In genomic region chr3:111076732-111077131, GRCh38 we compare ENCODE assay signal across 15 cellular contexts.
"Had no signal": no experiment of that assay in that cellular context is flagged by ENCODE, and none has a peak within 500 bp of the region (broad histone marks: within the 10 kb centered on the region; RNA-seq: fewer than 3 reads in every experiment).

No MANE protein-coding gene starts in this region.

- H3K36me3 ChIP-seq: lower lobe of right lung had no signal

- ATAC-seq: activated naive CD8-positive, alpha-beta T cell treated with anti-CD3 and anti-CD28 coated beads, Interleukin-2, amount 50 U/mL, for 24 hours; foreskin keratinocyte; lower lobe of right lung had no signal

- H2AFZ ChIP-seq: parathyroid adenoma had no signal

- H3K4me3 ChIP-seq: lower lobe of right lung had no signal

- DNase-seq: activated CD4-positive, alpha-beta T cell treated with anti-CD3 and anti-CD28 coated beads, Interleukin-2, amount 50 U/mL, for 48 hours; activated naive CD4-positive, alpha-beta T cell treated with anti-CD3 and anti-CD28 coated beads for 36 hours; activated naive CD8-positive, alpha-beta T cell treated with anti-CD3 and anti-CD28 coated beads, Interleukin-2, amount 50 U/mL, for 24 hours; aorta; cortex of kidney; effector CD8-positive, alpha-beta T cell; foreskin keratinocyte; kidney glomerular epithelial cell; lower lobe of right lung; midbrain; stimulated activated CD4-positive, alpha-beta T cell treated with anti-CD3 and anti-CD28 coated beads, Interleukin-4, amount 100 ng/mL, for 4 hours; stimulated activated CD8-positive, alpha-beta memory T cell treated with anti-CD3 and anti-CD28 coated beads, Interleukin-4, amount 100 ng/mL, for 48 hours; stimulated activated naive CD4-positive, alpha-beta T cell treated with Interleukin-2 at 50 U/mL for 16 hours; substantia nigra had no signal

- H3K9me3 ChIP-seq: lower lobe of right lung had no signal

- H3K9ac ChIP-seq: parathyroid adenoma had no signal

- H3K27ac ChIP-seq: foreskin keratinocyte, lower lobe of right lung, parathyroid adenoma had no signal

- H3K4me1 ChIP-seq: parathyroid adenoma had no signal
